In the genomic region with DNA sequence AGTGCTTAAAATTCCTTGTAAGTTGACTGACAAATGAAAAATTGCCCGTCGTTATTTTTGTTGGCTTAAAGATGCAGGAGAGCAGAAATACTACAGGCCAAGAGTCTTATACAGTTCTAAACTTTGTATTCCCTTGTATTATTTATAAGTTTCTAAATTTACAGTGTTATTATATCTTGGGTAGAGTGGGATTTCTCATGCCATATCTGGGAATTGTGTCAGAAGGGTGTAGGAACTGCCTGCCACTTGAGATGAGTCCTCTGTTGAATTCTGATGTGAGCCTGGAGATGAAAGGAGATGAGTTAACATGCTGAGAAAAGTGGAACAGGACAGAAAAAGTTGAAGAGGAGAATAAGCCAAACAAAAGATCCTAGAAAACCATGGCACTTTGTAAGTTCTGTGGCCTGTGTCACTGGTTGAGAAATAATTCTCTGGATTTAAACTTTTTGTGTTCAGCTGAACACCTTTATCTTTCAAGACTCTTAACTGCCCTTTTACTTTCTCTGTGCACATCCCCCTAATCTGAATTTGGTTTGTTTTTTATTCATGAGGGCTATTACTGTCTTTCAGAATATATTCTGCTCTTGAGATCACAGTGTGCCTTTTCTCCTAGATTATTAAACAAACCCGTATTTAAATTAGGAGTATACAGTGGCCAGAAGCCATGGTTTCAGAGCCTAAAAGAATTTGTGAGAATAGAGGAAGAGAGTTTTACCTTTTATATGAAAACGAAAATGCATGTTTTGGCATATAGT, we compare ENCODE assay signal across 9 cellular contexts. TPM values are rescaled to one million over a fixed set of nuclear protein-coding genes. Genes with fewer than 3 reads are reported as not detected.
DNase-seq lines count a peak whose midpoint lies in the region; ATAC-seq and TF ChIP-seq lines count a peak whose summit lies in the region.
"Had no signal": no experiment of that assay in that cellular context is flagged by ENCODE, and none has a peak within 500 bp of the region (broad histone marks: within the 10 kb centered on the region; RNA-seq: fewer than 3 reads in every experiment).

No MANE protein-coding gene starts in this region.

- peaks cover 9% of the 10 kb centered on the region for H3K79me1 ChIP-seq in mesenchymal stem cell (replicated peaks; ENCODE audit: low read length, poor library complexity, severe bottlenecking)

- no peak overlapping the region for H3K18ac ChIP-seq in mesenchymal stem cell (ENCODE audit: low read depth in 1 of 2, low read length in 2 of 2)

- H3K36me3 ChIP-seq in right atrium auricular region = no peaks in the 10 kb centered on the region
- H3K36me3 ChIP-seq in breast epithelium = no peaks in the 10 kb centered on the region
- peaks cover 0 to 13% of the 10 kb centered on the region in 2 experiments for H3K36me3 ChIP-seq in mesenchymal stem cell (ENCODE audit: control insufficient read depth in 1 of 2, insufficient read depth in 2 of 2, low read depth in 1 of 2, low read length in 2 of 2)

- peak overlapping the region; percentile 91 for H3K4me2 ChIP-seq in mesenchymal stem cell (ENCODE audit: low read length, poor library complexity, severe bottlenecking)

- H2BK120ac ChIP-seq in mesenchymal stem cell (ENCODE audit: low read depth, low read length) = no peak overlapping the region

- H3K27ac ChIP-seq in right atrium auricular region = peak overlapping the region; percentile 92 to 98
- peak overlapping the region in 1 of 2 donors; percentile 95 for H3K27ac ChIP-seq in breast epithelium
- H3K27ac ChIP-seq in mesenchymal stem cell (ENCODE audit: low read length, poor library complexity, severe bottlenecking) = no peak overlapping the region

- H3K4me1 ChIP-seq in right atrium auricular region = peaks cover 0 to 56% of the 10 kb centered on the region in 2 donors
- H3K4me1 ChIP-seq in breast epithelium = peaks cover 0 to 5% of the 10 kb centered on the region in 2 donors
- no peaks in the 10 kb centered on the region for H3K4me1 ChIP-seq in mesenchymal stem cell (ENCODE audit: control insufficient read depth, insufficient read depth, low read depth, low read length)

- no peak overlapping the region for H2AK5ac ChIP-seq in mesenchymal stem cell (ENCODE audit: low read length, severe bottlenecking)

- H3K9me3 ChIP-seq in right atrium auricular region (no peaks in the 10 kb centered on the region), breast epithelium (no peaks in the 10 kb centered on the region), mesenchymal stem cell (ENCODE audit: control insufficient read depth, low read length) (no peaks in the 10 kb centered on the region)

- H2BK15ac ChIP-seq in mesenchymal stem cell (ENCODE audit: low read depth, poor library complexity, severe bottlenecking) = no peak overlapping the region

- peak overlapping the region; percentile 80 to 85 for H3K4me3 ChIP-seq in right atrium auricular region
- peak overlapping the region; percentile 85 to 95 (median 92) for H3K4me3 ChIP-seq in breast epithelium
- peak overlapping the region in 1 of 2 experiments; percentile 87 for H3K4me3 ChIP-seq in mesenchymal stem cell (ENCODE audit: insufficient read depth in 1 of 2, low read depth in 1 of 2, low read length in 2 of 2)

- H3K9ac ChIP-seq in mesenchymal stem cell (ENCODE audit: low read length) = peak overlapping the region; percentile 95

- no peak for TF ChIP-seq POLR2A in breast epithelium (IDR thresholded peaks at IDR 0.05)

- no peak overlapping the region for H2BK5ac ChIP-seq in mesenchymal stem cell (ENCODE audit: low read depth, low read length, poor library complexity, severe bottlenecking)

- DNase-seq in right atrium auricular region (ENCODE audit: low spot score) (no peak), left ventricle myocardium superior (no peak), breast epithelium (ENCODE audit: low spot score in 2 of 2) (no peak), mesenchymal stem cell (peak; percentile 28), T1000 (lab: John Stamatoyannopoulos, UW) (no peak)

- no peak overlapping the region for H4K91ac ChIP-seq in mesenchymal stem cell (ENCODE audit: low read length)

- H3K14ac ChIP-seq in mesenchymal stem cell (ENCODE audit: low read length in 2 of 2) = no peak overlapping the region

- WGBS in mesenchymal stem cell = 39% methylated on average over 4 of the region's 4 CpGs

- H4K8ac ChIP-seq in mesenchymal stem cell (ENCODE audit: low read length) = no peak overlapping the region

- intact Hi-C loops in left ventricle myocardium superior (cut with micrococcal nuclease) = no loop called here
- intact Hi-C loops in breast epithelium (cut with DNase I; ENCODE audit: low total_unique reads) = no loop called here

- H3K4ac ChIP-seq in mesenchymal stem cell (ENCODE audit: low read depth in 1 of 2, low read length in 2 of 2) = no peak overlapping the region

- no peak overlapping the region for H2AFZ ChIP-seq in mesenchymal stem cell (ENCODE audit: low read depth, low read length)

- no peak for ATAC-seq in left ventricle myocardium superior
- ATAC-seq in GM18520 (IDR thresholded peaks at IDR 0.05; ENCODE audit: unreplicated experiment) = no peak
- no peak for ATAC-seq in GM19395 (IDR thresholded peaks at IDR 0.05; ENCODE audit: unreplicated experiment)
- ATAC-seq in GM21576 (IDR thresholded peaks at IDR 0.05; ENCODE audit: unreplicated experiment) = no peak
- ATAC-seq: naive thymus-derived CD8-positive, alpha-beta T cell had no signal

- H3K27me3 ChIP-seq in right atrium auricular region = no peaks in the 10 kb centered on the region
- H3K27me3 ChIP-seq in breast epithelium = no peaks in the 10 kb centered on the region
- H3K27me3 ChIP-seq in mesenchymal stem cell (ENCODE audit: control insufficient read depth in 1 of 2, insufficient read depth in 1 of 2, low read length in 2 of 2) = no peaks in the 10 kb centered on the region

- no peak overlapping the region for H3K23ac ChIP-seq in mesenchymal stem cell (ENCODE audit: low read length in 2 of 2)

- no peak overlapping the region for H2BK12ac ChIP-seq in mesenchymal stem cell (ENCODE audit: low read length in 2 of 2)

- no peak for TF ChIP-seq CTCF in right atrium auricular region (IDR thresholded peaks at IDR 0.05)
- no peak for TF ChIP-seq CTCF in breast epithelium (IDR thresholded peaks at IDR 0.05)

RNA-seq across cellular contexts. Expression of a gene that starts 1.5 kb away (rescaled TPM):
- total RNA-seq in right atrium auricular region = 10 to 100 TPM; 26.8 to 29.1 TPM
- total RNA-seq in left ventricle myocardium superior = 25.1 TPM
- total RNA-seq in breast epithelium = 10 to 100 TPM; 27.5 to 36.3 (median 31.1) TPM
- polyA plus RNA-seq in mesenchymal stem cell (2013, experiment 1 of 2) = 29.9 TPM
- polyA plus RNA-seq in mesenchymal stem cell (2013, experiment 2 of 2) = 29.7 TPM
